ENCODE assay signal across 2 cellular contexts in genomic region chr1:178684111-178684510, GRCh38.
TF ChIP-seq lines count a peak whose summit lies in the region.

No MANE protein-coding gene starts in this region.

TF ChIP-seq in SK-N-SH, 30 proteins besides CTCF, POLR2A, EP300 and RAD21:
- TF ChIP-seq FOSL2 (IDR thresholded peaks at IDR 0.05; ENCODE audit: borderline replicate concordance, low read depth) (no peak), JUND (IDR thresholded peaks at IDR 0.05) (no peak), MAX (IDR thresholded peaks at IDR 0.05; ENCODE audit: low read depth) (no peak), RFX5 (IDR thresholded peaks at IDR 0.05; ENCODE audit: low read length) (no peak), RCOR1 (IDR thresholded peaks at IDR 0.05; ENCODE audit: low read length) (no peak), NFIC (IDR thresholded peaks at IDR 0.05; ENCODE audit: borderline replicate concordance) (no peak), TEAD4 (IDR thresholded peaks at IDR 0.05; ENCODE audit: borderline replicate concordance, insufficient read depth) (no peak), FOXM1 (IDR thresholded peaks at IDR 0.05; ENCODE audit: low read depth) (no peak), YY1 (IDR thresholded peaks at IDR 0.05; ENCODE audit: low read depth) (no peak), GATA2 (CRISPR knock-in tag; IDR thresholded peaks at IDR 0.05) (no peak), POLR2AphosphoS5 (IDR thresholded peaks at IDR 0.05; ENCODE audit: low read depth, low read length) (no peak), USF2 (IDR thresholded peaks at IDR 0.05; ENCODE audit: borderline replicate concordance, low read depth, low read length) (no peak), REST (IDR thresholded peaks at IDR 0.05; ENCODE audit: low read depth, low read length) (no peak), CHD2 (IDR thresholded peaks at IDR 0.05; ENCODE audit: low read length, partially characterized antibody) (no peak), MXI1 (IDR thresholded peaks at IDR 0.05; ENCODE audit: low read depth, low read length) (no peak), NRF1 (IDR thresholded peaks at IDR 0.05; ENCODE audit: low read depth, low read length) (no peak), GABPA (IDR thresholded peaks at IDR 0.05; ENCODE audit: low read depth) (no peak)

TF ChIP-seq in HEK293T, 16 proteins besides CTCF, POLR2A, EP300 and RAD21 (continued from another document):
- TF ChIP-seq HDGF (IDR thresholded peaks at IDR 0.05; ENCODE audit: borderline replicate concordance) (no peak), FOXM1 (IDR thresholded peaks at IDR 0.05; ENCODE audit: borderline replicate concordance) (no peak), PKNOX1 (IDR thresholded peaks at IDR 0.05) (no peak), SUZ12 (IDR thresholded peaks at IDR 0.05) (no peak)
